ENCODE assay signal across 8 cellular contexts in the genomic region with DNA sequence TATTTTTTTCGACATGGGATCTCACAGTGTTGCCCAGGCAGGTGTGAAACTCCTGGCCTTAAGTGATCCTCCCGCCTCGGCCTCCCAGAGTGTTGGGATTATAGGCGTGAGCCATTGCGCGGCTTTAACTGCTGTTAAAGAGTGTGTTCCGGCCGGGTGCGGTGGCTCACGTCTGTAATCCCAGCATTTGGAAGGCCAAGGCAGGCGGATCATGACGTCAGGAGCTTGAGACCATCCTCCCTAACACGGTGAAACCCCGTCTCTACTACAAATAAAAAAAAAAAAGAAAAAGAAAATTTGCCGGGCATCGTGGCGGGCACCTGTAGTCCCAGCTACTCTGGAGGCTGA. TPM values are rescaled to one million over a fixed set of nuclear protein-coding genes. Genes with fewer than 3 reads are reported as not detected.
DNase-seq lines count a peak whose midpoint lies in the region; ATAC-seq, FAIRE-seq and TF ChIP-seq lines count a peak whose summit lies in the region.

No MANE protein-coding gene starts in this region.

- no peaks in the 10 kb centered on the region for H3K27me3 Mint-ChIP-seq in WTC11 (ENCODE audit: low read depth)

- no peak overlapping the region for H3K27ac Mint-ChIP-seq in WTC11

- CTCF ChIA-PET in WTC11 (lab: Charles Lee), result no interaction called here

- peaks cover 12% of the 10 kb centered on the region for H3K4me1 Mint-ChIP-seq in WTC11

- no peak for FAIRE-seq in GM12891 (lab: Jason Lieb, UNC)

- POLR2A ChIA-PET in WTC11 (lab: Charles Lee), result no interaction called here

- no peak for ATAC-seq in WTC11
- ATAC-seq in HG02642 (IDR thresholded peaks at IDR 0.05; ENCODE audit: poor library complexity, unreplicated experiment), result no peak
- no peak for ATAC-seq in HG03432 (IDR thresholded peaks at IDR 0.05; ENCODE audit: unreplicated experiment)

- DNase-seq in NCI-H748 (lab: John Stamatoyannopoulos, UW; ENCODE audit: unreplicated experiment), result peak; percentile 12
- no peak for DNase-seq in NCI-H748 treated with DMSO at 0.1 percent for 48 hours (lab: John Stamatoyannopoulos, UW)
- DNase-seq in WTC11 (ENCODE audit: low spot score), result no peak
- DNase-seq in stromal cell of bone marrow (ENCODE audit: low read depth), result peak; percentile 16
- no peak for DNase-seq in GM12891 (ENCODE audit: insufficient read length, low spot score)

- H3K9me3 ChIP-seq in iPS-18c (ENCODE audit: control insufficient read depth, insufficient read depth, low read length), result no peaks in the 10 kb centered on the region

- H3K9me3 Mint-ChIP-seq in WTC11, result no peaks in the 10 kb centered on the region

- no peak for TF ChIP-seq POLR2A in GM12891 (IDR thresholded peaks at IDR 0.05; ENCODE audit: low read depth, low read length)

- no peaks in the 10 kb centered on the region for H3K36me3 Mint-ChIP-seq in WTC11

- no peak for TF ChIP-seq CTCF in WTC11 (IDR thresholded peaks at IDR 0.05)

- H3K4me3 ChIP-seq in iPS-18c (ENCODE audit: insufficient read depth, low read depth, low read length), result peak overlapping the region; percentile 78

- peak overlapping the region; percentile 93 for H3K4me3 Mint-ChIP-seq in WTC11

TF ChIP-seq in WTC11, 78 proteins besides CTCF, POLR2A, EP300 and RAD21:
- TF ChIP-seq, protein P1, sequence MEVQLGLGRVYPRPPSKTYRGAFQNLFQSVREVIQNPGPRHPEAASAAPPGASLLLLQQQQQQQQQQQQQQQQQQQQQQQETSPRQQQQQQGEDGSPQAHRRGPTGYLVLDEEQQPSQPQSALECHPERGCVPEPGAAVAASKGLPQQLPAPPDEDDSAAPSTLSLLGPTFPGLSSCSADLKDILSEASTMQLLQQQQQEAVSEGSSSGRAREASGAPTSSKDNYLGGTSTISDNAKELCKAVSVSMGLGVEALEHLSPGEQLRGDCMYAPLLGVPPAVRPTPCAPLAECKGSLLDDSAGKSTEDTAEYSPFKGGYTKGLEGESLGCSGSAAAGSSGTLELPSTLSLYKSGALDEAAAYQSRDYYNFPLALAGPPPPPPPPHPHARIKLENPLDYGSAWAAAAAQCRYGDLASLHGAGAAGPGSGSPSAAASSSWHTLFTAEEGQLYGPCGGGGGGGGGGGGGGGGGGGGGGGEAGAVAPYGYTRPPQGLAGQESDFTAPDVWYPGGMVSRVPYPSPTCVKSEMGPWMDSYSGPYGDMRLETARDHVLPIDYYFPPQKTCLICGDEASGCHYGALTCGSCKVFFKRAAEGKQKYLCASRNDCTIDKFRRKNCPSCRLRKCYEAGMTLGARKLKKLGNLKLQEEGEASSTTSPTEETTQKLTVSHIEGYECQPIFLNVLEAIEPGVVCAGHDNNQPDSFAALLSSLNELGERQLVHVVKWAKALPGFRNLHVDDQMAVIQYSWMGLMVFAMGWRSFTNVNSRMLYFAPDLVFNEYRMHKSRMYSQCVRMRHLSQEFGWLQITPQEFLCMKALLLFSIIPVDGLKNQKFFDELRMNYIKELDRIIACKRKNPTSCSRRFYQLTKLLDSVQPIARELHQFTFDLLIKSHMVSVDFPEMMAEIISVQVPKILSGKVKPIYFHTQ (CRISPR knock-in tag; IDR thresholded peaks at IDR 0.05), result no peak
- TF ChIP-seq ZBTB21 (CRISPR knock-in tag; IDR thresholded peaks at IDR 0.05; ENCODE audit: borderline replicate concordance), result no peak
- TF ChIP-seq, protein P2, sequence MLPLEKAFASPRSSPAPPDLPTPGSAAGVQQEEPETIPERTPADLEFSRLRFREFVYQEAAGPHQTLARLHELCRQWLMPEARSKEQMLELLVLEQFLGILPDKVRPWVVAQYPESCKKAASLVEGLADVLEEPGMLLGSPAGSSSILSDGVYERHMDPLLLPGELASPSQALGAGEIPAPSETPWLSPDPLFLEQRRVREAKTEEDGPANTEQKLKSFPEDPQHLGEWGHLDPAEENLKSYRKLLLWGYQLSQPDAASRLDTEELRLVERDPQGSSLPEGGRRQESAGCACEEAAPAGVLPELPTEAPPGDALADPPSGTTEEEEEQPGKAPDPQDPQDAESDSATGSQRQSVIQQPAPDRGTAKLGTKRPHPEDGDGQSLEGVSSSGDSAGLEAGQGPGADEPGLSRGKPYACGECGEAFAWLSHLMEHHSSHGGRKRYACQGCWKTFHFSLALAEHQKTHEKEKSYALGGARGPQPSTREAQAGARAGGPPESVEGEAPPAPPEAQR (CRISPR knock-in tag; IDR thresholded peaks at IDR 0.05), result no peak
- TF ChIP-seq ZNF121 (CRISPR knock-in tag; IDR thresholded peaks at IDR 0.05), result peak; percentile 95
- no peak for TF ChIP-seq HMGA2 (CRISPR knock-in tag; IDR thresholded peaks at IDR 0.05)
- TF ChIP-seq, protein P3, sequence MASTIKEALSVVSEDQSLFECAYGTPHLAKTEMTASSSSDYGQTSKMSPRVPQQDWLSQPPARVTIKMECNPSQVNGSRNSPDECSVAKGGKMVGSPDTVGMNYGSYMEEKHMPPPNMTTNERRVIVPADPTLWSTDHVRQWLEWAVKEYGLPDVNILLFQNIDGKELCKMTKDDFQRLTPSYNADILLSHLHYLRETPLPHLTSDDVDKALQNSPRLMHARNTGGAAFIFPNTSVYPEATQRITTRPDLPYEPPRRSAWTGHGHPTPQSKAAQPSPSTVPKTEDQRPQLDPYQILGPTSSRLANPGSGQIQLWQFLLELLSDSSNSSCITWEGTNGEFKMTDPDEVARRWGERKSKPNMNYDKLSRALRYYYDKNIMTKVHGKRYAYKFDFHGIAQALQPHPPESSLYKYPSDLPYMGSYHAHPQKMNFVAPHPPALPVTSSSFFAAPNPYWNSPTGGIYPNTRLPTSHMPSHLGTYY (CRISPR knock-in tag; IDR thresholded peaks at IDR 0.05), result no peak
- TF ChIP-seq GTF2I (CRISPR knock-in tag; conservative IDR thresholded peaks at IDR 0.05), result 0 out of 2 replicates have a peak, but pooled peaks have one; percentile 21
- no peak for TF ChIP-seq OVOL2 (CRISPR knock-in tag; IDR thresholded peaks at IDR 0.05; ENCODE audit: borderline replicate concordance)
TF ChIP-seq in WTC11: peak in this region for 2.

TF ChIP-seq in GM12891, 5 proteins besides CTCF, POLR2A, EP300 and RAD21:
- no peak for TF ChIP-seq TAF1 (IDR thresholded peaks at IDR 0.05; ENCODE audit: low read depth, low read length)
- no peak for TF ChIP-seq PAX5 (IDR thresholded peaks at IDR 0.05; ENCODE audit: insufficient read depth, low read length, severe bottlenecking)
- TF ChIP-seq POU2F2 (IDR thresholded peaks at IDR 0.05; ENCODE audit: low read depth, low read length), result no peak
- TF ChIP-seq POLR2AphosphoS5 (IDR thresholded peaks at IDR 0.05; ENCODE audit: low read depth, low read length), result no peak

RNA-seq across cellular contexts. Expression of a gene that starts 1.1 kb away (rescaled TPM):
- 17.1 to 18.1 TPM (median 17.6 TPM) in 3 replicates for total RNA-seq in WTC11 (2021)
- 15.2 TPM for polyA plus RNA-seq in GM12891 (2012; ENCODE audit: low read depth, missing spikeins)

Comparison
In these comparisons a context has a peak if more than half of its experiments do, and no peak if none do; other contexts are left out.
1. DNase-seq: peak in NCI-H748 (single experiment) and stromal cell of bone marrow (single experiment); none in NCI-H748 treated with DMSO at 0.1 percent for 48 hours (single experiment), WTC11 (single experiment) and GM12891 (single experiment).